17 cellular contexts compared by ENCODE assay signal in genomic region chr10:30124706-30125105, GRCh38.
"Had no signal": no experiment of that assay in that cellular context is flagged by ENCODE, and none has a peak within 500 bp of the region (broad histone marks: within the 10 kb centered on the region; RNA-seq: fewer than 3 reads in every experiment).

No MANE protein-coding gene starts in this region.

- H3K9me3 ChIP-seq: esophagus muscularis mucosa, gastroesophageal sphincter, heart left ventricle, left lung, lower lobe of right lung had no signal

- H3K4me1 ChIP-seq: esophagus muscularis mucosa, foreskin keratinocyte, gastroesophageal sphincter, heart left ventricle, left lung, lower lobe of right lung had no signal

- H3K4me3 ChIP-seq: coronary artery, esophagus muscularis mucosa, gastroesophageal sphincter, heart left ventricle, left lung, lower lobe of right lung had no signal

- ATAC-seq: effector memory CD8-positive, alpha-beta T cell; foreskin keratinocyte; gastroesophageal sphincter; heart left ventricle; left cardiac atrium; left lung; left ventricle myocardium superior; lower lobe of right lung; naive thymus-derived CD4-positive, alpha-beta T cell had no signal

- H3K27me3 ChIP-seq: esophagus muscularis mucosa, foreskin keratinocyte, gastroesophageal sphincter, heart left ventricle, left lung had no signal

- DNase-seq: effector CD8-positive, alpha-beta T cell; effector memory CD8-positive, alpha-beta T cell; endodermal cell; foreskin keratinocyte; heart left ventricle; hippocampal formation; left cardiac atrium; left lung; left ventricle myocardium superior; lower lobe of right lung; mammary epithelial cell; mesendoderm; midbrain; naive thymus-derived CD4-positive, alpha-beta T cell had no signal

- H3K27ac ChIP-seq: coronary artery, esophagus muscularis mucosa, foreskin keratinocyte, gastroesophageal sphincter, heart left ventricle, left lung, lower lobe of right lung had no signal

- H3K36me3 ChIP-seq: esophagus muscularis mucosa, gastroesophageal sphincter, heart left ventricle, left lung, lower lobe of right lung had no signal
